In the genomic region with DNA sequence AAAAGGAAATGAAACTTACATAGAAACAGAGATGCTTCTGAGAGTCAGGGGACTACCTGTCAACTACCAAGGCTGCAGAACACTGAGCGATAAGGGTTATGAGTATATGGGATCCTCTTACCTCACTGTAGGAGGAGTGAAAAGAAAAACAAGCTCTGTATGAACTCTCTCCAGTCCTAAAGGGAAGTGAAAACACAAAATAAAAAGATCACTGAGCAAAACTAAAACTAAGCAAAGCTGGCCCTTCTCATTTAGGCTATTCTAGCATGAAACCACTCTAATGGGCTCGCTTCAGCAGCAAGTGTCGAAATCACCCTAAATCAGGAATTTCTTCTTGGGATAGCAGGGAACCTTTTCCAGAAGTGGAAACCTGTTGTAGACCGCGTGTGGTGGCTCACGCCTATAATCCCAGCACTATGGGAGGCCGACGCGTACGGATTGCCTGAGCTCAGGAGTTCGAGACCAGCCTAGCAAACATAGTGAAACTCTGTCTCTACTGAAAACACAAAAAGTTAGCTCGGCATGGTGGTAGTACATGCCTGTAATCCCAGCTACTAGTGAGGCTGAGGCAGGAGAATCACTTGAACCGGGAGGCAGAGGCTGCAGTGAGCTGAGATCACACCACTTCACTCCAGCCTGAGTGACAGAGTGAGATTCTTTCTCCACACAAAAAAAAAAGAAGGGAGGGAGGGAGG, we compare ENCODE assay signal across 11 cellular contexts. TPM values are rescaled to one million over a fixed set of nuclear protein-coding genes. Genes with fewer than 3 reads are reported as not detected.
DNase-seq lines count a peak whose midpoint lies in the region; ATAC-seq and TF ChIP-seq lines count a peak whose summit lies in the region.
"Had no signal": no experiment of that assay in that cellular context is flagged by ENCODE, and none has a peak within 500 bp of the region (broad histone marks: within the 10 kb centered on the region; RNA-seq: fewer than 3 reads in every experiment).

No MANE protein-coding gene starts in this region.

- H3K27me3 Mint-ChIP-seq in CD8-positive, alpha-beta T cell (ENCODE audit: low read depth), result no peaks in the 10 kb centered on the region
- no peaks in the 10 kb centered on the region for H3K27me3 Mint-ChIP-seq in activated CD4-positive, alpha-beta memory T cell treated with anti-CD3 and anti-CD28 coated beads for 36 hours
- H3K27me3 Mint-ChIP-seq in H9 (ENCODE audit: low read depth), result no peaks in the 10 kb centered on the region
- H3K27me3 Mint-ChIP-seq: activated naive CD8-positive, alpha-beta T cell treated with anti-CD3 and anti-CD28 coated beads, Interleukin-2, amount 10 ng/mL, durations not matched to agents 7 days and 5 days had no signal

- no peak overlapping the region for H2BK20ac ChIP-seq in H9 (ENCODE audit: low read depth, low read length, poor library complexity, severe bottlenecking)

- no peak for ATAC-seq in CD8-positive, alpha-beta T cell
- ATAC-seq in GM18909 (IDR thresholded peaks at IDR 0.05; ENCODE audit: poor library complexity, unreplicated experiment), result peak; percentile 99
- ATAC-seq in HG02588 (IDR thresholded peaks at IDR 0.05; ENCODE audit: unreplicated experiment), result peak; percentile 94
- peak; percentile 92 for ATAC-seq in HG03457 (IDR thresholded peaks at IDR 0.05; ENCODE audit: unreplicated experiment)
- ATAC-seq in upper lobe of left lung (ENCODE audit: low FRiP score in 2 of 2), result no peak
- ATAC-seq in gastrocnemius medialis, result no peak

- CTCF ChIA-PET in CD8-positive, alpha-beta T cell (lab: Charles Lee), result no interaction called here
- CTCF ChIA-PET in activated CD4-positive, alpha-beta memory T cell treated with anti-CD3 and anti-CD28 coated beads for 36 hours (lab: Charles Lee), result no interaction called here

- no peak overlapping the region for H4K5ac ChIP-seq in H9 (ENCODE audit: insufficient read length, low read depth, low read length)

- no peak for DNase-seq in CD8-positive, alpha-beta T cell
- DNase-seq in upper lobe of left lung (no peak), gastrocnemius medialis (no peak), H9 (no peak)
- no peak for DNase-seq in activated CD4-positive, alpha-beta memory T cell treated with anti-CD3 and anti-CD28 coated beads for 36 hours
- DNase-seq: activated naive CD8-positive, alpha-beta T cell treated with anti-CD3 and anti-CD28 coated beads, Interleukin-2, amount 10 ng/mL, durations not matched to agents 7 days and 5 days; WERI-Rb-1 had no signal

- no peak overlapping the region for H3K18ac ChIP-seq in H9 (ENCODE audit: insufficient read length, low read depth, low read length)

- no peak overlapping the region for H3K4me2 ChIP-seq in H9 (ENCODE audit: insufficient read depth, insufficient read length, low read length)

- no peak for TF ChIP-seq POLR2A in upper lobe of left lung (IDR thresholded peaks at IDR 0.05)
- TF ChIP-seq POLR2A in gastrocnemius medialis (IDR thresholded peaks at IDR 0.05), result no peak

- H3K56ac ChIP-seq in H9 (ENCODE audit: insufficient read length, low read depth, low read length), result no peak overlapping the region

- POLR2A ChIA-PET in CD8-positive, alpha-beta T cell (lab: Charles Lee), result no interaction called here
- POLR2A ChIA-PET in activated CD4-positive, alpha-beta memory T cell treated with anti-CD3 and anti-CD28 coated beads for 36 hours (lab: Charles Lee), result no interaction called here

- H3K4me1 Mint-ChIP-seq in CD8-positive, alpha-beta T cell (ENCODE audit: low read depth), result no peaks in the 10 kb centered on the region
- no peaks in the 10 kb centered on the region for H3K4me1 Mint-ChIP-seq in activated CD4-positive, alpha-beta memory T cell treated with anti-CD3 and anti-CD28 coated beads for 36 hours (ENCODE audit: low read depth)
- no peaks in the 10 kb centered on the region for H3K4me1 Mint-ChIP-seq in H9

- no peaks in the 10 kb centered on the region for H3K79me2 ChIP-seq in H9 (ENCODE audit: insufficient read depth, low read length)
- H3K79me2 ChIP-seq: parathyroid adenoma had no signal

- H2AK5ac ChIP-seq in H9 (ENCODE audit: insufficient read length, low read length), result no peak overlapping the region

- H3K27me3 ChIP-seq in CD8-positive, alpha-beta T cell (ENCODE audit: insufficient read depth, low read length), result no peaks in the 10 kb centered on the region
- H3K27me3 ChIP-seq in upper lobe of left lung, result no peaks in the 10 kb centered on the region
- no peaks in the 10 kb centered on the region for H3K27me3 ChIP-seq in gastrocnemius medialis
- no peaks in the 10 kb centered on the region for H3K27me3 ChIP-seq in H9 (ENCODE audit: insufficient read depth, low read length)

- TF ChIP-seq CTCF in CD8-positive, alpha-beta T cell (IDR thresholded peaks at IDR 0.05), result no peak
- TF ChIP-seq CTCF in upper lobe of left lung (IDR thresholded peaks at IDR 0.05), result no peak
- TF ChIP-seq CTCF in gastrocnemius medialis (IDR thresholded peaks at IDR 0.05 in 4 of 5, conservative IDR thresholded peaks at IDR 0.05 in 1 of 5), result no peak
- TF ChIP-seq CTCF in H9 (conservative IDR thresholded peaks at IDR 0.05), result no peak

- no peak overlapping the region for H3K14ac ChIP-seq in H9 (ENCODE audit: insufficient read depth, low read length)

- no peak overlapping the region for H3K4ac ChIP-seq in H9 (ENCODE audit: low read depth, low read length)

- no peak overlapping the region for H3K27ac ChIP-seq in CD8-positive, alpha-beta T cell (ENCODE audit: low read depth, low read length)
- H3K27ac ChIP-seq in upper lobe of left lung (no peak overlapping the region), gastrocnemius medialis (no peak overlapping the region), H9 (ENCODE audit: insufficient read length, low read depth, low read length) (no peak overlapping the region)
- H3K27ac ChIP-seq: parathyroid adenoma, WERI-Rb-1 had no signal

- TF ChIP-seq EP300 in upper lobe of left lung (IDR thresholded peaks at IDR 0.05), result no peak

- peak overlapping the region; percentile 11 for H3K27ac Mint-ChIP-seq in CD8-positive, alpha-beta T cell
- H3K27ac Mint-ChIP-seq in activated CD4-positive, alpha-beta memory T cell treated with anti-CD3 and anti-CD28 coated beads for 36 hours, result no peak overlapping the region
- H3K27ac Mint-ChIP-seq in H9, result peak overlapping the region in 1 of 3 experiments; percentile 26; a peak in 1 of 7 replicates
- H3K27ac Mint-ChIP-seq: activated naive CD8-positive, alpha-beta T cell treated with anti-CD3 and anti-CD28 coated beads, Interleukin-2, amount 10 ng/mL, durations not matched to agents 7 days and 5 days had no signal

- no peak overlapping the region for H4K8ac ChIP-seq in H9 (replicated peaks; ENCODE audit: insufficient read length, low read depth, low read length)

- peaks cover 52% of the 10 kb centered on the region for H3K36me3 ChIP-seq in CD8-positive, alpha-beta T cell (ENCODE audit: insufficient read depth, low read length)
- peaks cover 11 to 92% (median 53%) of the 10 kb centered on the region in 4 donors for H3K36me3 ChIP-seq in upper lobe of left lung
- peaks cover 0 to 52% of the 10 kb centered on the region in 2 donors for H3K36me3 ChIP-seq in gastrocnemius medialis

- no peak overlapping the region for H2BK15ac ChIP-seq in H9 (ENCODE audit: low read depth, low read length)

- 90 to 94% methylated on average over 13 of the region's 13 CpGs for WGBS in upper lobe of left lung, 2 donors
- no CpG with 5 or more reads among the region's 13 CpGs for WGBS in H9 (ENCODE audit: extremely low coverage, insufficient read length, low lambda C conversion rate)

- H3K23me2 ChIP-seq in H9 (ENCODE audit: insufficient read length, low read depth, low read length, poor library complexity, severe bottlenecking), result no peaks in the 10 kb centered on the region

- H3K4me3 Mint-ChIP-seq in CD8-positive, alpha-beta T cell, result no peak overlapping the region
- no peak overlapping the region for H3K4me3 Mint-ChIP-seq in activated CD4-positive, alpha-beta memory T cell treated with anti-CD3 and anti-CD28 coated beads for 36 hours
- H3K4me3 Mint-ChIP-seq in H9, result no peak overlapping the region
- H3K4me3 Mint-ChIP-seq: activated naive CD8-positive, alpha-beta T cell treated with anti-CD3 and anti-CD28 coated beads, Interleukin-2, amount 10 ng/mL, durations not matched to agents 7 days and 5 days had no signal

- H3K9me3 Mint-ChIP-seq in CD8-positive, alpha-beta T cell, result no peaks in the 10 kb centered on the region
- no peaks in the 10 kb centered on the region for H3K9me3 Mint-ChIP-seq in activated CD4-positive, alpha-beta memory T cell treated with anti-CD3 and anti-CD28 coated beads for 36 hours
- no peaks in the 10 kb centered on the region for H3K9me3 Mint-ChIP-seq in H9
- H3K9me3 Mint-ChIP-seq: activated naive CD8-positive, alpha-beta T cell treated with anti-CD3 and anti-CD28 coated beads, Interleukin-2, amount 10 ng/mL, durations not matched to agents 7 days and 5 days had no signal

- no peak overlapping the region for H3T11ph ChIP-seq in H9 (ENCODE audit: low read length)

- in situ Hi-C loops in gastrocnemius medialis (cut with MboI; ENCODE audit: low sequenced_read_pairs in 4 of 4), result no loop called here

- peaks cover 86% of the 10 kb centered on the region for H3K36me3 Mint-ChIP-seq in CD8-positive, alpha-beta T cell
- peaks cover 44% of the 10 kb centered on the region for H3K36me3 Mint-ChIP-seq in activated CD4-positive, alpha-beta memory T cell treated with anti-CD3 and anti-CD28 coated beads for 36 hours
- peaks cover 17 to 67% (median 43%) of the 10 kb centered on the region in 3 experiments; a peak in 6 of 7 replicates for H3K36me3 Mint-ChIP-seq in H9 (ENCODE audit: insufficient read depth in 1 of 3, low read depth in 3 of 3)

- no peak overlapping the region for H3K9ac ChIP-seq in H9 (ENCODE audit: extremely low read depth, insufficient read length, low read length)
- H3K9ac ChIP-seq: parathyroid adenoma had no signal

- H3K79me1 ChIP-seq in H9 (ENCODE audit: insufficient read depth, low read depth, low read length, poor library complexity, severe bottlenecking), result no peaks in the 10 kb centered on the region

- no peaks in the 10 kb centered on the region for H4K20me1 ChIP-seq in H9 (ENCODE audit: control insufficient read depth, insufficient read depth, insufficient read length)

- no peak overlapping the region for H2AFZ ChIP-seq in H9 (ENCODE audit: low read length)
- H2AFZ ChIP-seq: parathyroid adenoma had no signal

- no peak overlapping the region for H2BK12ac ChIP-seq in H9 (ENCODE audit: insufficient read length, low read depth, low read length)

- no peak overlapping the region for H2BK120ac ChIP-seq in H9 (ENCODE audit: low read depth, low read length, poor library complexity, severe bottlenecking)

- H2BK5ac ChIP-seq in H9 (ENCODE audit: insufficient read length, low read length), result no peak overlapping the region

- no peaks in the 10 kb centered on the region for H3K4me1 ChIP-seq in CD8-positive, alpha-beta T cell (ENCODE audit: insufficient read depth, low read length)
- H3K4me1 ChIP-seq in upper lobe of left lung, result no peaks in the 10 kb centered on the region
- H3K4me1 ChIP-seq in gastrocnemius medialis, result no peaks in the 10 kb centered on the region
- no peaks in the 10 kb centered on the region for H3K4me1 ChIP-seq in H9 (ENCODE audit: insufficient read depth, low read length)
- H3K4me1 ChIP-seq: parathyroid adenoma had no signal

- no peak overlapping the region for H4K91ac ChIP-seq in H9 (ENCODE audit: insufficient read length, low read depth, low read length)

- no peak overlapping the region for H3K23ac ChIP-seq in H9 (ENCODE audit: insufficient read length, low read depth, low read length)

- intact Hi-C loops in CD8-positive, alpha-beta T cell (cut with DNase I, micrococcal nuclease), result no loop called here
- intact Hi-C loops in gastrocnemius medialis (cut with DNase I; ENCODE audit: low total_unique reads), result no loop called here
- intact Hi-C loops in activated CD4-positive, alpha-beta memory T cell treated with anti-CD3 and anti-CD28 coated beads for 36 hours (cut with micrococcal nuclease), result no loop called here

- H3K9me3 ChIP-seq in CD8-positive, alpha-beta T cell (ENCODE audit: low read length), result no peaks in the 10 kb centered on the region
- H3K9me3 ChIP-seq in upper lobe of left lung, result no peaks in the 10 kb centered on the region
- no peaks in the 10 kb centered on the region for H3K9me3 ChIP-seq in gastrocnemius medialis
- no peaks in the 10 kb centered on the region for H3K9me3 ChIP-seq in H9 (ENCODE audit: control insufficient read depth, low read depth, low read length)

- no peak overlapping the region for H3K4me3 ChIP-seq in CD8-positive, alpha-beta T cell (ENCODE audit: low read depth, low read length)
- H3K4me3 ChIP-seq in upper lobe of left lung (no peak overlapping the region), gastrocnemius medialis (no peak overlapping the region)

RNA-seq across cellular contexts. Expression of a gene that starts 27.0 kb away (rescaled TPM):
- total RNA-seq in CD8-positive, alpha-beta T cell, result 10 to 100 TPM; 15.1 to 15.9 TPM
- 10 to 100 TPM in 5 of 6 donors, 1 to 10 TPM in 1; 8.8 to 19.9 (median 10.9) TPM for total RNA-seq in upper lobe of left lung
- total RNA-seq in gastrocnemius medialis, result 1 to 10 TPM; 3.0 to 3.6 (median 3.3) TPM
- total RNA-seq in activated CD4-positive, alpha-beta memory T cell treated with anti-CD3 and anti-CD28 coated beads for 36 hours, result 10 to 100 TPM; 17.2 to 18.3 TPM
- total RNA-seq in H9 (2021), result 11.9 and 15.2 TPM in 2 replicates

RNA-seq across cellular contexts. Expression of a gene that starts 32.3 kb away (rescaled TPM):
- total RNA-seq in CD8-positive, alpha-beta T cell, result not detected
- total RNA-seq in upper lobe of left lung (1 to 10 TPM in 1 of 6 donors, under 1 TPM in 1, not detected in 4; 0.44 to 2.0 TPM), gastrocnemius medialis (not detected), H9 (2021) (0.72 TPM in 1 of 2 replicates, not detected in the other)
- total RNA-seq in activated CD4-positive, alpha-beta memory T cell treated with anti-CD3 and anti-CD28 coated beads for 36 hours, result 1 to 10 TPM in 1 of 2 experiments, under 1 TPM in 1; 0.95 to 1.4 TPM

RNA-seq across cellular contexts. Expression of a gene that starts 48.2 kb away (rescaled TPM):
- 1 to 10 TPM; 2.6 to 3.1 TPM for total RNA-seq in CD8-positive, alpha-beta T cell
- total RNA-seq in upper lobe of left lung (1 to 10 TPM; 1.6 to 4.9 (median 3.7) TPM), gastrocnemius medialis (1 to 10 TPM in 3 of 4 donors, under 1 TPM in 1; 0.71 to 7.4 (median 5.0) TPM), H9 (2021) (59.7 and 62.6 TPM in 2 replicates)
- 10 to 100 TPM; 38.7 to 39.8 TPM for total RNA-seq in activated CD4-positive, alpha-beta memory T cell treated with anti-CD3 and anti-CD28 coated beads for 36 hours

Comparison
In these comparisons a context has a peak if more than half of its experiments do, and no peak if none do; other contexts are left out.
1. ATAC-seq: peak in GM18909 (single experiment), HG02588 (single experiment) and HG03457 (single experiment); none in CD8-positive, alpha-beta T cell (single experiment), upper lobe of left lung (0 of 2) and gastrocnemius medialis (0 of 2).